Comparison of ENCODE assay signal across 26 cellular contexts in the genomic region with DNA sequence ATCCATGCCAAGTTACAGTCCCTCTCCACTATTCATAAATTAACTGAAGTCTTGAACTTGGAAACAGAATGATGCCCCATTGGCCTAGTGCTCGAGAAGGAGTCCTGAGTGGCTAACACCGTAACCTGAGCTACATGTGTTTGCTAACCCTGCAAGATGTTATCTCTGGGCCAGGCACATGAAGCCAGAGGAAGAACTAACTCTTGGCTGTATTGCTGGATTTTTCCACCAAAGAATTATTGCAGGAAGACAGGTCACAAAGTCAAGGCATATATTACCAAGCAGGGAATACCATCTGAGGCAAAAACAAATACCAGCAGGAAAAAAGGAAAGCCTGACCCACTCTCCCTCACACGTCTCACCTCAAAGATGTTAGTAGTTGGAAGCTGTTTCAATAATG.
"Had no signal": no experiment of that assay in that cellular context is flagged by ENCODE, and none has a peak within 500 bp of the region (broad histone marks: within the 10 kb centered on the region; RNA-seq: fewer than 3 reads in every experiment).

No MANE protein-coding gene starts in this region.

- H3K36me3 ChIP-seq: colonic mucosa, esophagus muscularis mucosa, right lobe of liver, stomach, suprapubic skin, tibial nerve, vagina had no signal

- H3K27ac Mint-ChIP-seq: activated CD4-positive, alpha-beta T cell treated with anti-CD3 and anti-CD28 coated beads, Interleukin-2, amount 10 ng/mL, durations not matched to agents 7 days and 5 days; activated CD8-positive, alpha-beta memory T cell treated with anti-CD3 and anti-CD28 coated beads, Interleukin-2, amount 10 ng/mL, durations not matched to agents 7 days and 5 days; activated CD8-positive, alpha-beta T cell treated with anti-CD3 and anti-CD28 coated beads for 36 hours; activated naive CD4-positive, alpha-beta T cell treated with anti-CD3 and anti-CD28 coated beads, Interleukin-2, amount 10 ng/mL, durations not matched to agents 7 days and 5 days; stimulated activated memory B cell treated with anti-CD40 and anti-IgM and Interleukin-4, amounts not matched to agents 10 μg/mL and 1 μg/mL and 100 μg/mL, for 72 hours had no signal

- H3K27me3 ChIP-seq: colonic mucosa, esophagus muscularis mucosa, right lobe of liver, stomach, suprapubic skin, tibial nerve, vagina had no signal

- FAIRE-seq: bronchial epithelial cell, frontal cortex had no signal

- ATAC-seq: activated CD8-positive, alpha-beta memory T cell treated with anti-CD3 and anti-CD28 coated beads, Interleukin-2, amount 10 ng/mL, durations not matched to agents 7 days and 5 days; activated CD8-positive, alpha-beta T cell treated with anti-CD3 and anti-CD28 coated beads for 36 hours; mucosa of descending colon; stimulated activated memory B cell treated with anti-CD40 and anti-IgM and Interleukin-4, amounts not matched to agents 10 μg/mL and 1 μg/mL and 100 μg/mL, for 72 hours had no signal

- DNase-seq: activated CD4-positive, alpha-beta T cell treated with anti-CD3 and anti-CD28 coated beads, Interleukin-2, amount 10 ng/mL, durations not matched to agents 7 days and 5 days; activated CD4-positive, CD25-positive, alpha-beta regulatory T cell treated with anti-CD3 and anti-CD28 coated beads, Interleukin-2, amount 50 U/mL, for 72 hours; activated CD8-positive, alpha-beta memory T cell treated with anti-CD3 and anti-CD28 coated beads, Interleukin-2, amount 10 ng/mL, durations not matched to agents 7 days and 5 days; activated CD8-positive, alpha-beta T cell treated with anti-CD3 and anti-CD28 coated beads for 36 hours; activated effector memory CD4-positive, alpha-beta T cell treated with anti-CD3 and anti-CD28 coated beads, Interleukin-2, amount 50 U/mL, for 16 hours; activated naive CD4-positive, alpha-beta T cell treated with anti-CD3 and anti-CD28 coated beads, Interleukin-2, amount 10 ng/mL, durations not matched to agents 7 days and 5 days; activated T-cell treated with anti-CD3 and anti-CD28 coated beads for 4 hours; amygdala; colonic mucosa; effector memory CD4-positive, alpha-beta T cell; hippocampal formation; mesendoderm; mucosa of descending colon; nucleus accumbens; right lobe of liver; stimulated activated CD4-positive, alpha-beta T cell treated with anti-CD3 and anti-CD28 coated beads, Interleukin-15, amount 100 ng/mL, for 24 hours; stomach had no signal

- H3K9me3 ChIP-seq: colonic mucosa, esophagus muscularis mucosa, mucosa of descending colon, right lobe of liver, stomach, suprapubic skin, vagina had no signal

- H3K36me3 Mint-ChIP-seq: activated CD8-positive, alpha-beta memory T cell treated with anti-CD3 and anti-CD28 coated beads, Interleukin-2, amount 10 ng/mL, durations not matched to agents 7 days and 5 days; activated naive CD4-positive, alpha-beta T cell treated with anti-CD3 and anti-CD28 coated beads, Interleukin-2, amount 10 ng/mL, durations not matched to agents 7 days and 5 days; stimulated activated memory B cell treated with anti-CD40 and anti-IgM and Interleukin-4, amounts not matched to agents 10 μg/mL and 1 μg/mL and 100 μg/mL, for 72 hours had no signal

- H3K27ac ChIP-seq: colonic mucosa, esophagus muscularis mucosa, right lobe of liver, skin epidermis, stomach, suprapubic skin, tibial nerve, vagina, VCaP had no signal

- H3K4me1 Mint-ChIP-seq: activated CD4-positive, alpha-beta T cell treated with anti-CD3 and anti-CD28 coated beads, Interleukin-2, amount 10 ng/mL, durations not matched to agents 7 days and 5 days; activated CD8-positive, alpha-beta memory T cell treated with anti-CD3 and anti-CD28 coated beads, Interleukin-2, amount 10 ng/mL, durations not matched to agents 7 days and 5 days; activated naive CD4-positive, alpha-beta T cell treated with anti-CD3 and anti-CD28 coated beads, Interleukin-2, amount 10 ng/mL, durations not matched to agents 7 days and 5 days; stimulated activated memory B cell treated with anti-CD40 and anti-IgM and Interleukin-4, amounts not matched to agents 10 μg/mL and 1 μg/mL and 100 μg/mL, for 72 hours had no signal

- H3K27me3 Mint-ChIP-seq: activated CD8-positive, alpha-beta memory T cell treated with anti-CD3 and anti-CD28 coated beads, Interleukin-2, amount 10 ng/mL, durations not matched to agents 7 days and 5 days; activated naive CD4-positive, alpha-beta T cell treated with anti-CD3 and anti-CD28 coated beads, Interleukin-2, amount 10 ng/mL, durations not matched to agents 7 days and 5 days; stimulated activated memory B cell treated with anti-CD40 and anti-IgM and Interleukin-4, amounts not matched to agents 10 μg/mL and 1 μg/mL and 100 μg/mL, for 72 hours had no signal

- H3K4me1 ChIP-seq: colonic mucosa, right lobe of liver had no signal

- H3K4me3 ChIP-seq: colonic mucosa, esophagus muscularis mucosa, mucosa of descending colon, right lobe of liver, skin epidermis, stomach, suprapubic skin, tibial nerve, vagina had no signal

- H3K4me3 Mint-ChIP-seq: activated CD4-positive, alpha-beta T cell treated with anti-CD3 and anti-CD28 coated beads, Interleukin-2, amount 10 ng/mL, durations not matched to agents 7 days and 5 days; activated CD8-positive, alpha-beta memory T cell treated with anti-CD3 and anti-CD28 coated beads, Interleukin-2, amount 10 ng/mL, durations not matched to agents 7 days and 5 days; activated CD8-positive, alpha-beta T cell treated with anti-CD3 and anti-CD28 coated beads for 36 hours; activated naive CD4-positive, alpha-beta T cell treated with anti-CD3 and anti-CD28 coated beads, Interleukin-2, amount 10 ng/mL, durations not matched to agents 7 days and 5 days; stimulated activated memory B cell treated with anti-CD40 and anti-IgM and Interleukin-4, amounts not matched to agents 10 μg/mL and 1 μg/mL and 100 μg/mL, for 72 hours had no signal

- H3K9me3 Mint-ChIP-seq: activated CD8-positive, alpha-beta T cell treated with anti-CD3 and anti-CD28 coated beads for 36 hours; activated naive CD4-positive, alpha-beta T cell treated with anti-CD3 and anti-CD28 coated beads, Interleukin-2, amount 10 ng/mL, durations not matched to agents 7 days and 5 days had no signal
